Comparison of ENCODE assay signal across 8 cellular contexts in genomic region chr12:91381309-91381804, GRCh38.
DNase-seq lines count a peak whose midpoint lies in the region; ATAC-seq and TF ChIP-seq lines count a peak whose summit lies in the region.

No MANE protein-coding gene starts in this region.

- H3K4me2 ChIP-seq in DOHH2 (ENCODE audit: low read length) = peak overlapping the region; percentile 32

- DNase-seq in HS-5 (ENCODE audit: low read depth) (peak; percentile 43), WERI-Rb-1 (peak; percentile 13), fibroblast of mammary gland (ENCODE audit: low read depth) (peak; percentile 84), aorta (peak in 1 of 2 donors; percentile 57)
- DNase-seq in activated CD8-positive, alpha-beta memory T cell treated with anti-CD3 and anti-CD28 coated beads, Interleukin-2, amount 50 U/mL, for 4 hours = no peak

- H3K4me3 ChIP-seq in DOHH2 (ENCODE audit: low read length) (peak overlapping the region; percentile 27), WERI-Rb-1 (ENCODE audit: low read depth, low read length) (no peak overlapping the region), fibroblast of mammary gland (ENCODE audit: control insufficient read depth, low read depth, low read length) (peak overlapping the region; percentile 55), muscle layer of duodenum (ENCODE audit: low read depth in 1 of 2, low read length in 2 of 2) (peak overlapping the region; percentile 69 to 84), aorta (ENCODE audit: low read length in 2 of 2) (peak overlapping the region; percentile 72 to 83)

- H3K79me2 ChIP-seq in DOHH2 (ENCODE audit: control insufficient read depth, low read length) = no peaks in the 10 kb centered on the region

- H3F3A ChIP-seq in DOHH2 (ENCODE audit: control insufficient read depth, insufficient read depth) = no peaks in the 10 kb centered on the region

- no peaks in the 10 kb centered on the region for H3K9me2 ChIP-seq in DOHH2 (replicated peaks; ENCODE audit: control insufficient read depth, low read length)

- TF ChIP-seq CTCF in DOHH2 (IDR thresholded peaks at IDR 0.05; ENCODE audit: low read depth, low read length, poor library complexity, severe bottlenecking) = no peak
- TF ChIP-seq CTCF in WERI-Rb-1 (IDR thresholded peaks at IDR 0.05; ENCODE audit: low read depth, low read length) = no peak
- TF ChIP-seq CTCF in fibroblast of mammary gland (conservative IDR thresholded peaks at IDR 0.05; ENCODE audit: control insufficient read depth, insufficient read depth, low read depth, low read length) = no peak

- intact Hi-C loops in aorta (cut with DNase I) = loop anchor here (5.0 to 10.0 kb wide), 6 partner anchors 123 to 1271 kb away; partner anchors contain the start of gene BTG1 (in 1 of the 2)

- no peaks in the 10 kb centered on the region for H3K9me3 ChIP-seq in DOHH2 (ENCODE audit: control insufficient read depth, insufficient read depth, low read length)
- H3K9me3 ChIP-seq in WERI-Rb-1 (ENCODE audit: severe bottlenecking) = no peaks in the 10 kb centered on the region
- H3K9me3 ChIP-seq in muscle layer of duodenum (ENCODE audit: control insufficient read depth in 1 of 2, low read length in 2 of 2) = no peaks in the 10 kb centered on the region
- no peaks in the 10 kb centered on the region for H3K9me3 ChIP-seq in aorta (ENCODE audit: control insufficient read depth, low read length)

- H3K4me1 ChIP-seq in DOHH2 (ENCODE audit: control insufficient read depth, low read length) = peaks cover 9% of the 10 kb centered on the region; the same call in 1 of the 2 replicates
- H3K4me1 ChIP-seq in muscle layer of duodenum (ENCODE audit: control insufficient read depth in 1 of 2, insufficient read depth in 2 of 2, low read length in 2 of 2) = peaks cover 6 to 15% of the 10 kb centered on the region in 2 donors
- H3K4me1 ChIP-seq in aorta (ENCODE audit: control insufficient read depth in 1 of 2, insufficient read depth in 2 of 2, low read length in 2 of 2) = no peaks in the 10 kb centered on the region

- no peaks in the 10 kb centered on the region for H4K20me1 ChIP-seq in DOHH2 (ENCODE audit: control insufficient read depth, insufficient read depth, low read depth, low read length)

- H3K27ac ChIP-seq in DOHH2 (ENCODE audit: low read depth, low read length) = no peak overlapping the region
- H3K27ac ChIP-seq in WERI-Rb-1 = no peak overlapping the region
- H3K27ac ChIP-seq in muscle layer of duodenum (ENCODE audit: low read length) = peak overlapping the region; percentile 73
- no peak overlapping the region for H3K27ac ChIP-seq in aorta (ENCODE audit: low read depth in 1 of 2, low read length in 2 of 2)

- H3K27me3 ChIP-seq in DOHH2 (ENCODE audit: control insufficient read depth, low read length) (0 out of 2 replicates have a peak, but pooled peaks cover 7% of the 10 kb centered on the region), WERI-Rb-1 (ENCODE audit: insufficient read depth, low read depth, severe bottlenecking) (no peaks in the 10 kb centered on the region), muscle layer of duodenum (ENCODE audit: low read depth, low read length) (no peaks in the 10 kb centered on the region), aorta (ENCODE audit: control insufficient read depth in 1 of 2, insufficient read depth in 2 of 2, low read length in 1 of 2) (no peaks in the 10 kb centered on the region)

- ATAC-seq in GM21360 (IDR thresholded peaks at IDR 0.05; ENCODE audit: unreplicated experiment) = peak; percentile 42
- peak; percentile 84 for ATAC-seq in aorta (ENCODE audit: low FRiP score)

- WGBS in aorta, 2 donors = 3 to 5% methylated on average over 11 of the region's 11 CpGs

- H3K36me3 ChIP-seq in DOHH2 (ENCODE audit: control insufficient read depth, low read length) (no peaks in the 10 kb centered on the region), WERI-Rb-1 (no peaks in the 10 kb centered on the region), muscle layer of duodenum (ENCODE audit: control insufficient read depth in 1 of 2, insufficient read depth in 2 of 2, low read length in 2 of 2) (no peaks in the 10 kb centered on the region), aorta (ENCODE audit: control insufficient read depth in 1 of 2, insufficient read depth in 2 of 2, low read length in 1 of 2) (no peaks in the 10 kb centered on the region)
